8 cellular contexts compared by ENCODE assay signal in the genomic region with DNA sequence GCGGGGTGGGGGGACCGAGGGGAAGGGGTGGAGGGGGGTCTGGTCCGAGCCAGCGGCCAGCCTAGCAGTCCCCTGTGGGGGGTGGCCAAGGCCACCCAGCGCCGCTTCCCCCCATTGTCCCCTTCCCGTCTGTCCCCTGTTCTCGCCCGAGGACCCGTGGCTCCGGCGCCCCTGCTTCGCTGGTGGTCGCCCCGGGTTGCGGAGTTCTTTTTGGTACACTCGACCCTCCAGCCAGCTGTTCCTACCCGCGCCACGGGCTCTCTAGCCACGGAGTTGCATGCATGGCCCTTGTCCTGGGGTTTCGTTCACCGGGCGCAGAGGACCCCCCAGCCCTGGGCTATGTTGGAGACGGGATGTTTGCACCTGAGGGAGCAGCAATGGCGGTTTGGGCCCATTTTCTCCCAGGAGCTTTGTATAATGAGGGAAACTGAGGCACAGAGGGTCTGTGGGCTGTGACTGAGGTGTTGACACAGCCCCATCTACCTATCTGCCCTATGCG. TPM values are rescaled to one million over a fixed set of nuclear protein-coding genes. Genes with fewer than 3 reads are reported as not detected.
DNase-seq lines count a peak whose midpoint lies in the region; ATAC-seq, FAIRE-seq and TF ChIP-seq lines count a peak whose summit lies in the region.

No MANE protein-coding gene starts in this region.

- CTCF ChIA-PET in A673 (lab: Charles Lee): interaction anchor here (0.6 to 1.5 kb wide), 3 partner anchors 11 to 99 kb away, joined by 4 to 7 read pairs (median 5); partner anchors contain the start of gene PAFAH1B2
- CTCF ChIA-PET in activated CD4-positive, alpha-beta memory T cell treated with anti-CD3 and anti-CD28 coated beads, Interleukin-2, amount 10 ng/mL, durations not matched to agents 7 days and 5 days (lab: Charles Lee): interaction anchor here (9.9 kb wide), 1 partner anchor 52 kb away, joined by 95 read pairs; the partner anchor contains the start of gene SIDT2

- no TSS peak for BruUV-seq in A673 (replicated peaks; lab: Mats Ljungman, UMichigan)

- no peaks in the 10 kb centered on the region for H3K9me3 Mint-ChIP-seq in activated CD4-positive, alpha-beta memory T cell treated with anti-CD3 and anti-CD28 coated beads, Interleukin-2, amount 10 ng/mL, durations not matched to agents 7 days and 5 days

- no peak for DNase-seq in A673 (ENCODE audit: low spot score)
- peak; percentile 60 for DNase-seq in GM20000 (ENCODE audit: low spot score)
- DNase-seq in activated CD4-positive, alpha-beta memory T cell treated with anti-CD3 and anti-CD28 coated beads, Interleukin-2, amount 10 ng/mL, durations not matched to agents 7 days and 5 days: peak; percentile 21
- no peak for DNase-seq in foreskin fibroblast
- peak in 4 of 6 donors; percentile 49 to 83 (median 61) for DNase-seq in pancreas
- DNase-seq in EL: no peak
- no peak for DNase-seq in middle frontal gyrus (ENCODE audit: extremely low spot score, low spot score)
- no peak for DNase-seq in NCI-H1694 (lab: John Stamatoyannopoulos, UW)

- peak overlapping the region; percentile 83 for H3K4me3 Mint-ChIP-seq in activated CD4-positive, alpha-beta memory T cell treated with anti-CD3 and anti-CD28 coated beads, Interleukin-2, amount 10 ng/mL, durations not matched to agents 7 days and 5 days

- ATAC-seq in pancreas: peak; percentile 16 to 40 (median 24)

- no peaks in the 10 kb centered on the region for H3K9me3 ChIP-seq in A673 (ENCODE audit: low read depth, low read length, poor library complexity, severe bottlenecking)
- no peaks in the 10 kb centered on the region for H3K9me3 ChIP-seq in pancreas

- H3K27ac ChIP-seq in A673 (ENCODE audit: low read depth, low read length, poor library complexity, severe bottlenecking) (peak overlapping the region; percentile 80), pancreas (peak overlapping the region; percentile 48 to 92 (median 86))

- no peaks in the 10 kb centered on the region for H3K27me3 Mint-ChIP-seq in activated CD4-positive, alpha-beta memory T cell treated with anti-CD3 and anti-CD28 coated beads, Interleukin-2, amount 10 ng/mL, durations not matched to agents 7 days and 5 days

- peak overlapping the region; percentile 71 for H3K27ac Mint-ChIP-seq in activated CD4-positive, alpha-beta memory T cell treated with anti-CD3 and anti-CD28 coated beads, Interleukin-2, amount 10 ng/mL, durations not matched to agents 7 days and 5 days

- peaks cover 37% of the 10 kb centered on the region for H3K36me3 Mint-ChIP-seq in activated CD4-positive, alpha-beta memory T cell treated with anti-CD3 and anti-CD28 coated beads, Interleukin-2, amount 10 ng/mL, durations not matched to agents 7 days and 5 days (ENCODE audit: low read depth)

- H3K4me3 ChIP-seq in A673 (ENCODE audit: low read depth, low read length, poor library complexity, severe bottlenecking) (peak overlapping the region; percentile 99), foreskin fibroblast (ENCODE audit: low read depth in 1 of 2, low read length in 2 of 2) (peak overlapping the region; percentile 71 to 99), pancreas (peak overlapping the region; percentile 81 to 94 (median 90))

- H3K36me3 ChIP-seq in A673 (ENCODE audit: insufficient read depth, low read length, poor library complexity, severe bottlenecking) (peaks cover 8% of the 10 kb centered on the region), pancreas (peaks cover 5 to 10% (median 6%) of the 10 kb centered on the region in 3 donors)

- H3K4me1 Mint-ChIP-seq in activated CD4-positive, alpha-beta memory T cell treated with anti-CD3 and anti-CD28 coated beads, Interleukin-2, amount 10 ng/mL, durations not matched to agents 7 days and 5 days: peaks cover 40% of the 10 kb centered on the region

- POLR2A ChIA-PET in A673 (lab: Charles Lee; ENCODE audit: low non-redundant PET): interaction anchor here (0.6 kb wide), 1 partner anchor 13 kb away, joined by 3 read pairs; no protein-coding TSS in a partner anchor
- POLR2A ChIA-PET in activated CD4-positive, alpha-beta memory T cell treated with anti-CD3 and anti-CD28 coated beads, Interleukin-2, amount 10 ng/mL, durations not matched to agents 7 days and 5 days (lab: Charles Lee): interaction anchor here (3.7 to 4.7 kb wide), 3 partner anchors 12 to 96 kb away, joined by 25 to 55 read pairs (median 32); partner anchors contain the start of genes CEP164 and PAFAH1B2

- H3K4me1 ChIP-seq in A673 (ENCODE audit: insufficient read depth, low read length, poor library complexity, severe bottlenecking) (peaks cover 14% of the 10 kb centered on the region), pancreas (peaks cover 9 to 21% (median 13%) of the 10 kb centered on the region in 3 donors)

- FAIRE-seq in pancreas (lab: Jason Lieb, UNC): no peak

- 0 to 1% methylated on average over 25 to 27 of the region's 27 CpGs for WGBS in pancreas, 2 donors

- TF ChIP-seq CTCF in A673 (conservative IDR thresholded peaks at IDR 0.05; ENCODE audit: low read depth, low read length): no peak
- TF ChIP-seq CTCF in GM20000 (IDR thresholded peaks at IDR 0.05; ENCODE audit: extremely low read depth, missing control alignments): no peak
- no peak for TF ChIP-seq CTCF in foreskin fibroblast (IDR thresholded peaks at IDR 0.05; ENCODE audit: low read depth, low read length)
- no peak for TF ChIP-seq CTCF in pancreas (IDR thresholded peaks at IDR 0.05)

- intact Hi-C loops in A673 (cut with micrococcal nuclease; ENCODE audit: unreplicated experiment) (loop anchor here (2.0 to 5.0 kb wide), 2 partner anchors 94 to 584 kb away; partner anchors contain the start of gene CEP164), pancreas (cut with DNase I) (loop anchor here in 2 of 3 donors (5.0 to 10.0 kb wide), 2 partner anchors 82 to 84 kb away; partner anchors contain the start of gene BACE1 (in 2 of the 2))

- H3K27me3 ChIP-seq in A673 (replicated peaks; ENCODE audit: insufficient read depth, low read depth, low read length, poor library complexity) (no peaks in the 10 kb centered on the region), pancreas (no peaks in the 10 kb centered on the region)

RNA-seq across cellular contexts. Expression of gene RNF214, which starts 0.5 kb away (rescaled TPM):
- total RNA-seq in A673 (2021) (37.8 and 50.3 TPM in 2 replicates), pancreas (10 to 100 TPM; 14.0 to 23.8 (median 20.8) TPM)
- 10 to 100 TPM; 23.1 to 23.6 TPM for total RNA-seq in activated CD4-positive, alpha-beta memory T cell treated with anti-CD3 and anti-CD28 coated beads, Interleukin-2, amount 10 ng/mL, durations not matched to agents 7 days and 5 days
- polyA plus RNA-seq in pancreas: 10 to 100 TPM; 15.7 to 17.8 TPM

RNA-seq across cellular contexts. Expression of gene PCSK7, which starts 1.1 kb away (rescaled TPM):
- 49.0 and 53.2 TPM in 2 replicates for total RNA-seq in A673 (2021)
- total RNA-seq in activated CD4-positive, alpha-beta memory T cell treated with anti-CD3 and anti-CD28 coated beads, Interleukin-2, amount 10 ng/mL, durations not matched to agents 7 days and 5 days: 100 to 1,000 TPM; 181 to 182 TPM
- 10 to 100 TPM; 20.3 to 36.5 (median 27.3) TPM for total RNA-seq in pancreas
- 10 to 100 TPM; 27.2 to 44.2 TPM for polyA plus RNA-seq in pancreas

RNA-seq across cellular contexts. Expression of gene TAGLN, which starts 33.8 kb away (rescaled TPM):
- total RNA-seq in A673 (2021) (19.4 and 27.2 TPM in 2 replicates), pancreas (100 to 1,000 TPM in 1 of 6 donors, 10 to 100 TPM in 5; 24.1 to 100 (median 59.6) TPM)
- 1 to 10 TPM; 5.2 to 5.8 TPM for total RNA-seq in activated CD4-positive, alpha-beta memory T cell treated with anti-CD3 and anti-CD28 coated beads, Interleukin-2, amount 10 ng/mL, durations not matched to agents 7 days and 5 days
- polyA plus RNA-seq in pancreas: 100 to 1,000 TPM; 363 to 430 TPM

RNA-seq across cellular contexts. Expression of gene SIDT2, which starts 54.4 kb away (rescaled TPM):
- 33.5 and 43.6 TPM in 2 replicates for total RNA-seq in A673 (2021)
- total RNA-seq in activated CD4-positive, alpha-beta memory T cell treated with anti-CD3 and anti-CD28 coated beads, Interleukin-2, amount 10 ng/mL, durations not matched to agents 7 days and 5 days: 10 to 100 TPM; 38.1 to 42.9 TPM
- 100 to 1,000 TPM in 2 of 6 donors, 10 to 100 TPM in 4; 61.9 to 153 (median 82.5) TPM for total RNA-seq in pancreas
- polyA plus RNA-seq in pancreas: 10 to 100 TPM; 47.4 to 97.5 TPM

RNA-seq across cellular contexts. Expression of gene BACE1-AS, which starts 58.2 kb away (rescaled TPM):
- total RNA-seq in A673 (2021) (13.7 and 18.0 TPM in 2 replicates), pancreas (1 to 10 TPM; 2.8 to 5.0 (median 4.0) TPM)
- 1 to 10 TPM; 4.9 to 5.6 TPM for total RNA-seq in activated CD4-positive, alpha-beta memory T cell treated with anti-CD3 and anti-CD28 coated beads, Interleukin-2, amount 10 ng/mL, durations not matched to agents 7 days and 5 days
- polyA plus RNA-seq in pancreas: 1 to 10 TPM; 7.6 to 9.1 TPM

Comparison
In these comparisons a context has a peak if more than half of its experiments do, and no peak if none do; other contexts are left out.
1. DNase-seq: peak in GM20000 (single experiment), activated CD4-positive, alpha-beta memory T cell treated with anti-CD3 and anti-CD28 coated beads, Interleukin-2, amount 10 ng/mL, durations not matched to agents 7 days and 5 days (single experiment) and pancreas (4 of 6); none in A673 (single experiment), foreskin fibroblast (0 of 2), EL (single experiment), middle frontal gyrus (single experiment) and NCI-H1694 (single experiment).
2. Peak in every context shown above with its lines, with median percentiles within 50 percentile points of each other: H3K4me3 ChIP-seq.